In genomic region chr11:41872458-41872857, GRCh38 we compare ENCODE assay signal across 19 cellular contexts.
"Had no signal": no experiment of that assay in that cellular context is flagged by ENCODE, and none has a peak within 500 bp of the region (broad histone marks: within the 10 kb centered on the region; RNA-seq: fewer than 3 reads in every experiment).

No MANE protein-coding gene starts in this region.

- H3K4me1 Mint-ChIP-seq: activated CD4-positive, alpha-beta T cell treated with anti-CD3 and anti-CD28 coated beads, Interleukin-2, amount 10 ng/mL, durations not matched to agents 7 days and 5 days; activated naive CD8-positive, alpha-beta T cell treated with anti-CD3 and anti-CD28 coated beads, Interleukin-2, amount 50 U/mL, for 24 hours; memory B cell; stimulated activated naive B cell treated with anti-CD40 and anti-IgM and Interleukin-4, amounts not matched to agents 10 μg/mL and 1 μg/mL and 100 μg/mL, for 72 hours; T-cell had no signal

- H3K27ac Mint-ChIP-seq: activated CD4-positive, alpha-beta T cell treated with anti-CD3 and anti-CD28 coated beads, Interleukin-2, amount 10 ng/mL, durations not matched to agents 7 days and 5 days; activated CD8-positive, alpha-beta T cell treated with anti-CD3 and anti-CD28 coated beads, Interleukin-2, amount 10 ng/mL, durations not matched to agents 7 days and 5 days; activated naive CD8-positive, alpha-beta T cell treated with anti-CD3 and anti-CD28 coated beads, Interleukin-2, amount 50 U/mL, for 24 hours; activated T-helper 1 cell treated with anti-CD3 and anti-CD28 coated beads, Interleukin-12 subunit alpha, Interleukin-12 subunit beta, Interleukin-2, Interleukin-4 antibody, amounts not matched to agents 30 ng/mL and 10 ng/mL and 1 ng/mL, durations not matched to agents 14 hours and 24 hours and 36 hours; effector memory CD8-positive, alpha-beta T cell; memory B cell; stimulated activated naive B cell treated with anti-CD40 and anti-IgM and Interleukin-4, amounts not matched to agents 10 μg/mL and 1 μg/mL and 100 μg/mL, for 72 hours; T-cell; T-helper 2 cell treated with Interferon-gamma antibody and Interleukin-4, amounts not matched to agents 5 μg/mL and 100 μg/mL, for 36 hours had no signal

- H3K4me3 Mint-ChIP-seq: activated CD4-positive, alpha-beta T cell treated with anti-CD3 and anti-CD28 coated beads, Interleukin-2, amount 10 ng/mL, durations not matched to agents 7 days and 5 days; activated CD8-positive, alpha-beta T cell treated with anti-CD3 and anti-CD28 coated beads, Interleukin-2, amount 10 ng/mL, durations not matched to agents 7 days and 5 days; activated naive CD8-positive, alpha-beta T cell treated with anti-CD3 and anti-CD28 coated beads, Interleukin-2, amount 50 U/mL, for 24 hours; activated T-helper 1 cell treated with anti-CD3 and anti-CD28 coated beads, Interleukin-12 subunit alpha, Interleukin-12 subunit beta, Interleukin-2, Interleukin-4 antibody, amounts not matched to agents 30 ng/mL and 10 ng/mL and 1 ng/mL, durations not matched to agents 14 hours and 24 hours and 36 hours; brain; effector memory CD8-positive, alpha-beta T cell; memory B cell; stimulated activated naive B cell treated with anti-CD40 and anti-IgM and Interleukin-4, amounts not matched to agents 10 μg/mL and 1 μg/mL and 100 μg/mL, for 72 hours; T-cell; T-helper 2 cell treated with Interferon-gamma antibody and Interleukin-4, amounts not matched to agents 5 μg/mL and 100 μg/mL, for 36 hours had no signal

- H3K9me3 Mint-ChIP-seq: brain had no signal

- H3K36me3 Mint-ChIP-seq: brain; memory B cell; stimulated activated naive B cell treated with anti-CD40 and anti-IgM and Interleukin-4, amounts not matched to agents 10 μg/mL and 1 μg/mL and 100 μg/mL, for 72 hours; T-cell had no signal

- H3K27me3 Mint-ChIP-seq: activated CD4-positive, alpha-beta T cell treated with anti-CD3 and anti-CD28 coated beads, Interleukin-2, amount 10 ng/mL, durations not matched to agents 7 days and 5 days; activated naive CD8-positive, alpha-beta T cell treated with anti-CD3 and anti-CD28 coated beads, Interleukin-2, amount 50 U/mL, for 24 hours; effector memory CD8-positive, alpha-beta T cell; memory B cell; stimulated activated naive B cell treated with anti-CD40 and anti-IgM and Interleukin-4, amounts not matched to agents 10 μg/mL and 1 μg/mL and 100 μg/mL, for 72 hours; T-cell had no signal

- DNase-seq: activated CD4-positive, alpha-beta T cell treated with anti-CD3 and anti-CD28 coated beads, Interleukin-2, amount 10 ng/mL, durations not matched to agents 7 days and 5 days; activated CD4-positive, CD25-positive, alpha-beta regulatory T cell treated with anti-CD3 and anti-CD28 coated beads, Interleukin-2, amount 50 U/mL, for 72 hours; activated CD8-positive, alpha-beta T cell treated with anti-CD3 and anti-CD28 coated beads, Interleukin-2, amount 10 ng/mL, durations not matched to agents 7 days and 5 days; activated gamma-delta T cell; activated naive CD4-positive, alpha-beta T cell treated with anti-CD3 and anti-CD28 coated beads, Interleukin-2, amount 50 U/mL, for 16 hours; activated naive CD8-positive, alpha-beta T cell treated with anti-CD3 and anti-CD28 coated beads, Interleukin-2, amount 50 U/mL, for 24 hours; anterior cingulate cortex; dermis blood vessel endothelial cell; effector memory CD8-positive, alpha-beta T cell; left cardiac atrium; occipital lobe; stimulated activated CD4-positive, alpha-beta T cell treated with anti-CD3 and anti-CD28 coated beads, Interleukin-15, amount 100 ng/mL, for 24 hours; stimulated activated naive B cell treated with anti-CD40 and anti-IgM and Interleukin-4, amounts not matched to agents 10 μg/mL and 1 μg/mL and 100 μg/mL, for 72 hours; T-cell; transverse colon had no signal
